1 cellular context compared by ENCODE assay signal in genomic region chr13:110799246-110800236, GRCh38.
TF ChIP-seq lines count a peak whose summit lies in the region.

No MANE protein-coding gene starts in this region.

TF ChIP-seq in GM23338, 12 proteins besides CTCF, POLR2A, EP300 and RAD21 (continued from another document):
- TF ChIP-seq ZNF462 (CRISPR knock-in tag; IDR thresholded peaks at IDR 0.05) (no peak), EZH2phosphoT487 (IDR thresholded peaks at IDR 0.05; ENCODE audit: unreplicated experiment) (no peak), ZNF331 (CRISPR knock-in tag; IDR thresholded peaks at IDR 0.05; ENCODE audit: low read depth) (no peak)
